11 cellular contexts compared by ENCODE assay signal in the genomic region with DNA sequence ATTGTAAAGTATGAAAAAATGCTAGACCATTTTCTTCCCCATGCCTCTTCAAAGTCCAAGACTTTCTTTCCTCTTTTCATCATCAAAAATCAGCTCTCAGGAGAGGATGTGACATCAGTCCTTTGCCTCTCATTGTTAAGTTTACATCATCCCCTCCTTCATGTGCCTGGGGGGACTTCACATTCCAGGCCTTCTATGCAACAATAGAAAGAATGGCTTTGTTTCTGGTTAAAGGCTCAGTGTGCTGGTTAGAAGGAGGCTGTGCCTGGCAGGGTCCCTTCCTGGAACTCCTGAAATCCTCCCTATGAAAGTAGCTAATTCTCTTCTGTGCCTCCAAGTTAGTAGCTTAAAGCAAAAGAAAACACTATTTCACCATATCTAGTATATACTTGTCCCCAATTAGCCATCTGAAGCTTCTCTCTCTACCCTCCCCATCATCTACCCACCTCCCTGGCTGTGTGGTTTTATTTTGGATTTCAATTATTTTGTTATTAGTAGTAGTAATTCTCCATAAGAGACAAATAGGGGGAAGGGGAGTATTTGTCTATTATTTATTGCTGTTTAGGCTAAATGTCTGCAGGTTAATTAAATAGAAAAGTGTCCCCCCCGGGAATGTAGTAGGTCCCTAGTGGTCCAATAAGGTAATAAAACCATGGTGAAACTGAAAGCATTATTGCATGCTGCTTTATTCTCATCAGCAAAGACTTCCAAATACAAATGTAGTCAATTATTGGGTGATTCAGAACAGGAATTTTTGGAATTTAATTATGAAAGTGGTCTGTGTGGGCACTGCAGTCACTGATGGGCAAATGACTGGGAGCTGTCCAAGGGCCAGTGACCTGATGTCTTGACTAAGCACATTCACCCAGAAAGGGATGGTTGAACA.
DNase-seq lines count a peak whose midpoint lies in the region; ATAC-seq and TF ChIP-seq lines count a peak whose summit lies in the region.
"Had no signal": no experiment of that assay in that cellular context is flagged by ENCODE, and none has a peak within 500 bp of the region (broad histone marks: within the 10 kb centered on the region; RNA-seq: fewer than 3 reads in every experiment).

No MANE protein-coding gene starts in this region.

- H2BK5ac ChIP-seq in neuronal stem cell (ENCODE audit: low read length) = no peak overlapping the region

- TF ChIP-seq EP300 in tibial nerve (IDR thresholded peaks at IDR 0.05) = no peak

- H3K4me2 ChIP-seq in fibroblast of lung (ENCODE audit: extremely low read depth, insufficient read depth, low read length) (no peak overlapping the region), neuronal stem cell (ENCODE audit: insufficient read depth, low read length, poor library complexity, severe bottlenecking) (no peak overlapping the region)

- H3K4me1 ChIP-seq in Panc1 (ENCODE audit: control insufficient read depth, insufficient read depth, low read length) (no peaks in the 10 kb centered on the region), fibroblast of lung (ENCODE audit: control insufficient read depth, extremely low read depth, insufficient read depth, low read length) (no peaks in the 10 kb centered on the region), neuronal stem cell (ENCODE audit: control insufficient read depth in 2 of 2, insufficient read depth in 1 of 2, low read depth in 1 of 2, low read length in 2 of 2) (peaks cover 8 to 26% of the 10 kb centered on the region in 2 donors), tibial nerve (peaks cover 0 to 4% (median 0%) of the 10 kb centered on the region in 4 donors)
- H3K4me1 ChIP-seq: heart right ventricle had no signal

- no peak overlapping the region for H3K4me3 ChIP-seq in Panc1 (ENCODE audit: low read depth in 2 of 2, low read length in 2 of 2)
- H3K4me3 ChIP-seq in fibroblast of lung (replicated peaks in 1 of 4; ENCODE audit: control extremely low read depth in 1 of 4, insufficient read depth in 1 of 4, low read depth in 3 of 4, low read length in 4 of 4) = no peak overlapping the region
- no peak overlapping the region for H3K4me3 ChIP-seq in neuronal stem cell (ENCODE audit: low read length in 2 of 2)
- no peak overlapping the region for H3K4me3 ChIP-seq in tibial nerve
- H3K4me3 ChIP-seq: heart right ventricle had no signal

- no peak overlapping the region for H4K91ac ChIP-seq in neuronal stem cell (ENCODE audit: low read depth, low read length, poor library complexity)

- H2BK120ac ChIP-seq in neuronal stem cell (ENCODE audit: low read depth, low read length) = no peak overlapping the region

- no peak overlapping the region for H2BK15ac ChIP-seq in neuronal stem cell (ENCODE audit: low read length)

- H3K79me1 ChIP-seq in neuronal stem cell (ENCODE audit: low read depth, low read length) = no peaks in the 10 kb centered on the region

- H3K27me3 ChIP-seq in Panc1 (ENCODE audit: control insufficient read depth, insufficient read depth, low read length) (no peaks in the 10 kb centered on the region), fibroblast of lung (ENCODE audit: control insufficient read depth, insufficient read depth, low read length) (no peaks in the 10 kb centered on the region), neuronal stem cell (ENCODE audit: control insufficient read depth in 3 of 3, insufficient read depth in 3 of 3, low read depth in 1 of 3, low read length in 3 of 3) (no peaks in the 10 kb centered on the region), tibial nerve (no peaks in the 10 kb centered on the region)
- H3K27me3 ChIP-seq: heart right ventricle had no signal

- no peak for ATAC-seq in Panc1
- ATAC-seq: heart right ventricle; stimulated activated effector memory CD8-positive, alpha-beta T cell treated with anti-CD3 and anti-CD28 coated beads, Interleukin-12 subunit alpha, Interleukin-12 subunit beta, amount 100 ng/mL, for 72 hours had no signal

- TF ChIP-seq POLR2A in tibial nerve (IDR thresholded peaks at IDR 0.05) = no peak

- no peak overlapping the region for H3K23ac ChIP-seq in neuronal stem cell (ENCODE audit: low read depth, low read length, poor library complexity)

- H3K14ac ChIP-seq in neuronal stem cell (ENCODE audit: low read length) = no peak overlapping the region

- H2AK5ac ChIP-seq in neuronal stem cell (ENCODE audit: low read depth, low read length) = no peak overlapping the region

- H3K27ac ChIP-seq in Panc1 (ENCODE audit: low read length) (no peak overlapping the region), fibroblast of lung (ENCODE audit: insufficient read depth, low read length) (no peak overlapping the region), neuronal stem cell (replicated peaks; ENCODE audit: low read length) (peak overlapping the region; percentile 95), tibial nerve (peak overlapping the region in 1 of 4 donors; percentile 64)
- H3K27ac ChIP-seq: heart right ventricle had no signal

- intact Hi-C loops in Panc1 (cut with micrococcal nuclease; ENCODE audit: unreplicated experiment) = no loop called here

- no peaks in the 10 kb centered on the region for H4K20me1 ChIP-seq in fibroblast of lung (ENCODE audit: control insufficient read depth, extremely low read depth, insufficient read depth, low read length)

- H3K9ac ChIP-seq in fibroblast of lung (ENCODE audit: insufficient read depth, low read length) (no peak overlapping the region), neuronal stem cell (ENCODE audit: low read depth, low read length, poor library complexity) (no peak overlapping the region)

- H3K18ac ChIP-seq in neuronal stem cell (ENCODE audit: low read length) = no peak overlapping the region

- TF ChIP-seq CTCF in Panc1 (IDR thresholded peaks at IDR 0.05) (peak; percentile 21; the same call in 1 of the 2 replicates), fibroblast of lung (conservative IDR thresholded peaks at IDR 0.05 in 1 of 2, IDR thresholded peaks at IDR 0.05 in 1 of 2; ENCODE audit: low read depth in 1 of 2, low read length in 2 of 2) (peak; percentile 26 to 28), tibial nerve (IDR thresholded peaks at IDR 0.05) (peak in 2 of 5 experiments; percentile 13 to 29)

- no TSS peak for BruUV-seq in Panc1 (replicated peaks; lab: Mats Ljungman, UMichigan)

- POLR2A ChIA-PET in Panc1 (lab: Charles Lee) = no interaction called here

- no peaks in the 10 kb centered on the region for H3K36me3 ChIP-seq in Panc1 (ENCODE audit: control insufficient read depth, insufficient read depth, low read length)
- H3K36me3 ChIP-seq in fibroblast of lung (ENCODE audit: control insufficient read depth, insufficient read depth, low read length) = no peaks in the 10 kb centered on the region
- no peaks in the 10 kb centered on the region for H3K36me3 ChIP-seq in neuronal stem cell (replicated peaks in 1 of 2; ENCODE audit: control insufficient read depth in 2 of 2, insufficient read depth in 2 of 2, low read length in 2 of 2)
- H3K36me3 ChIP-seq in tibial nerve = no peaks in the 10 kb centered on the region
- H3K36me3 ChIP-seq: heart right ventricle had no signal

- in situ Hi-C loops in Panc1 (cut with HindIII; ENCODE audit: low pct_unique_long_range_greater_than_20kb, low sequenced_read_pairs) = no loop called here

- no peaks in the 10 kb centered on the region for H3K9me3 ChIP-seq in Panc1 (ENCODE audit: control insufficient read depth, insufficient read depth, low read depth, low read length)
- H3K9me3 ChIP-seq in fibroblast of lung (ENCODE audit: control insufficient read depth, insufficient read depth, low read depth, low read length) = no peaks in the 10 kb centered on the region
- peaks cover 0 to 6% of the 10 kb centered on the region in 2 donors for H3K9me3 ChIP-seq in neuronal stem cell (replicated peaks in 1 of 2; ENCODE audit: control insufficient read depth in 2 of 2, insufficient read depth in 1 of 2, low read depth in 1 of 2, low read length in 2 of 2)
- H3K9me3 ChIP-seq in tibial nerve = no peaks in the 10 kb centered on the region

- H2AFZ ChIP-seq in fibroblast of lung (ENCODE audit: low read length) (no peak overlapping the region), neuronal stem cell (ENCODE audit: low read length) (peak overlapping the region; percentile 72)

- peak; percentile 21 for DNase-seq in Daoy (ENCODE audit: low read depth)
- no peak for DNase-seq in Panc1 (ENCODE audit: low read depth, low spot score)
- peak in 1 of 2 donors; percentile 31 for DNase-seq in fibroblast of lung (ENCODE audit: low read depth in 2 of 2)
- DNase-seq in neuronal stem cell (ENCODE audit: low spot score) = peak; percentile 75
- no peak for DNase-seq in CD1c-positive myeloid dendritic cell (ENCODE audit: extremely low spot score)
- DNase-seq in activated effector memory CD4-positive, alpha-beta T cell treated with anti-CD3 and anti-CD28 coated beads, Interleukin-2, amount 50 U/mL, for 16 hours = no peak
- no peak for DNase-seq in activated CD8-positive, alpha-beta memory T cell treated with anti-CD3 and anti-CD28 coated beads, Interleukin-2, amount 50 U/mL, for 4 hours
- DNase-seq in tibial nerve (ENCODE audit: low spot score in 2 of 2) = no peak
- DNase-seq: heart right ventricle, NCI-H2171 treated with DMSO at 0.1 percent for 48 hours had no signal

- H4K8ac ChIP-seq in neuronal stem cell (ENCODE audit: low read depth, low read length) = no peak overlapping the region

- no peaks in the 10 kb centered on the region for H3K79me2 ChIP-seq in fibroblast of lung (ENCODE audit: control insufficient read depth, insufficient read depth, low read length)

- WGBS in neuronal stem cell (ENCODE audit: extremely low coverage in 2 of 2, insufficient read length in 2 of 2, insufficient replicate concordance in 1 of 2), 2 donors = no CpG with 5 or more reads among the region's 1 CpG
- 24 to 42% methylated on average over 1 of the region's 1 CpG for WGBS in tibial nerve, 2 donors

- H3K4ac ChIP-seq in neuronal stem cell (ENCODE audit: low read length) = no peak overlapping the region

- no peak overlapping the region for H2BK12ac ChIP-seq in neuronal stem cell (ENCODE audit: low read length)

- CTCF ChIA-PET in Panc1 (lab: Charles Lee) = no interaction called here

Comparison
In these comparisons a context has a peak if more than half of its experiments do, and no peak if none do; other contexts are left out.
1. DNase-seq: peak in Daoy (single experiment) and neuronal stem cell (single experiment); none in Panc1 (single experiment), CD1c-positive myeloid dendritic cell (single experiment), activated effector memory CD4-positive, alpha-beta T cell treated with anti-CD3 and anti-CD28 coated beads, Interleukin-2, amount 50 U/mL, for 16 hours (single experiment), activated CD8-positive, alpha-beta memory T cell treated with anti-CD3 and anti-CD28 coated beads, Interleukin-2, amount 50 U/mL, for 4 hours (single experiment) and tibial nerve (0 of 2).